Comparison of ENCODE assay signal across 8 cellular contexts in genomic region chr12:62934799-62935674, GRCh38. TPM values are rescaled to one million over a fixed set of nuclear protein-coding genes. Genes with fewer than 3 reads are reported as not detected.
A peak's percentile ranks its signal among the peaks of the same experiment; 100 is the strongest.
DNase-seq lines count a peak whose midpoint lies in the region; ATAC-seq and TF ChIP-seq lines count a peak whose summit lies in the region.

A gene with protein sequence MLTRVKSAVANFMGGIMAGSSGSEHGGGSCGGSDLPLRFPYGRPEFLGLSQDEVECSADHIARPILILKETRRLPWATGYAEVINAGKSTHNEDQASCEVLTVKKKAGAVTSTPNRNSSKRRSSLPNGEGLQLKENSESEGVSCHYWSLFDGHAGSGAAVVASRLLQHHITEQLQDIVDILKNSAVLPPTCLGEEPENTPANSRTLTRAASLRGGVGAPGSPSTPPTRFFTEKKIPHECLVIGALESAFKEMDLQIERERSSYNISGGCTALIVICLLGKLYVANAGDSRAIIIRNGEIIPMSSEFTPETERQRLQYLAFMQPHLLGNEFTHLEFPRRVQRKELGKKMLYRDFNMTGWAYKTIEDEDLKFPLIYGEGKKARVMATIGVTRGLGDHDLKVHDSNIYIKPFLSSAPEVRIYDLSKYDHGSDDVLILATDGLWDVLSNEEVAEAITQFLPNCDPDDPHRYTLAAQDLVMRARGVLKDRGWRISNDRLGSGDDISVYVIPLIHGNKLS (minus strand): TSS chr12:62935150. CDS start chr12:62934736, 414 bp downstream.

- H3K9me3 ChIP-seq in A673 (ENCODE audit: low read depth, low read length, poor library complexity, severe bottlenecking) = no peaks in the 10 kb centered on the region

- peaks cover 6% of the 10 kb centered on the region for H3K4me1 ChIP-seq in A673 (ENCODE audit: insufficient read depth, low read length, poor library complexity, severe bottlenecking)

- peak within 1 kb of the TSS; percentile 75 to 83 (median 77) for H3K4me3 Mint-ChIP-seq in T-cell
- peak within 1 kb of the TSS; percentile 94 for H3K4me3 Mint-ChIP-seq in dendritic cell treated with granulocyte-macrophage colony-stimulating factor and Interleukin-4, amounts not matched to agents 40 ng/mL and 50 ng/mL, for 4 days

- ATAC-seq in HG02798 (IDR thresholded peaks at IDR 0.05; ENCODE audit: poor library complexity, unreplicated experiment) = peak; percentile 77
- peak; percentile 63 to 74 (median 69) for ATAC-seq in T-cell (replicated peaks in 1 of 4)

- H3K27ac Mint-ChIP-seq in T-cell = no peak within 1 kb of the TSS
- peak within 1 kb of the TSS; percentile 83 for H3K27ac Mint-ChIP-seq in dendritic cell treated with granulocyte-macrophage colony-stimulating factor and Interleukin-4, amounts not matched to agents 40 ng/mL and 50 ng/mL, for 4 days

- H3K4me1 Mint-ChIP-seq in T-cell = peaks cover 6 to 15% (median 11%) of the 10 kb centered on the region in 3 donors
- peaks cover 28% of the 10 kb centered on the region for H3K4me1 Mint-ChIP-seq in dendritic cell treated with granulocyte-macrophage colony-stimulating factor and Interleukin-4, amounts not matched to agents 40 ng/mL and 50 ng/mL, for 4 days (ENCODE audit: low read depth)

- H3K36me3 Mint-ChIP-seq in T-cell = no peaks in the 10 kb centered on the region
- peaks cover 15% of the 10 kb centered on the region for H3K36me3 Mint-ChIP-seq in dendritic cell treated with granulocyte-macrophage colony-stimulating factor and Interleukin-4, amounts not matched to agents 40 ng/mL and 50 ng/mL, for 4 days (ENCODE audit: low read depth)

- BruUV-seq in A673 (replicated peaks; lab: Mats Ljungman, UMichigan) = no TSS peak

- H3K27me3 ChIP-seq in A673 (replicated peaks; ENCODE audit: insufficient read depth, low read depth, low read length, poor library complexity) = peaks cover 70% of the 10 kb centered on the region

- no peaks in the 10 kb centered on the region for H3K36me3 ChIP-seq in A673 (ENCODE audit: insufficient read depth, low read length, poor library complexity, severe bottlenecking)

- H3K9me3 Mint-ChIP-seq in T-cell = no peaks in the 10 kb centered on the region
- no peaks in the 10 kb centered on the region for H3K9me3 Mint-ChIP-seq in dendritic cell treated with granulocyte-macrophage colony-stimulating factor and Interleukin-4, amounts not matched to agents 40 ng/mL and 50 ng/mL, for 4 days

- intact Hi-C loops in A673 (cut with micrococcal nuclease; ENCODE audit: unreplicated experiment) = loop anchor here (2.0 kb wide), 1 partner anchor 36 kb away; no protein-coding TSS in a partner anchor
- intact Hi-C loops in dendritic cell treated with granulocyte-macrophage colony-stimulating factor and Interleukin-4, amounts not matched to agents 40 ng/mL and 50 ng/mL, for 4 days (cut with micrococcal nuclease) = loop anchor here (5.0 kb wide), 2 partner anchors 123 to 333 kb away; no protein-coding TSS in a partner anchor

- H3K27ac ChIP-seq in A673 (ENCODE audit: low read depth, low read length, poor library complexity, severe bottlenecking) = no peak within 1 kb of the TSS

- in situ Hi-C loops in GM13976 (cut with MboI; ENCODE audit: low sequenced_read_pairs, unreplicated experiment) = no loop called here

- TF ChIP-seq CTCF in A673 (conservative IDR thresholded peaks at IDR 0.05; ENCODE audit: low read depth, low read length) (0 out of 2 replicates have a peak, but pooled peaks have one; percentile 29), GM13976 (IDR thresholded peaks at IDR 0.05; ENCODE audit: borderline replicate concordance, control extremely low read depth, extremely low read depth, insufficient read depth, missing control alignments) (no peak)

- H3K4me3 ChIP-seq in A673 (ENCODE audit: low read depth, low read length, poor library complexity, severe bottlenecking) = peak within 1 kb of the TSS; percentile 56

- DNase-seq in A673 (ENCODE audit: low spot score) (peak; percentile 33), GM13976 (ENCODE audit: low spot score) (peak; percentile 81), NCI-H1092 treated with DMSO at 0.1 percent for 48 hours (lab: John Stamatoyannopoulos, UW) (peak; percentile 66), T-cell (peak in 16 of 34 experiments; percentile 0 to 35 (median 10)), left kidney (ENCODE audit: low read depth, low spot score) (peak; percentile 97)
- DNase-seq in stimulated activated CD4-positive, alpha-beta T cell treated with anti-CD3 and anti-CD28 coated beads, Interleukin-4, amount 100 ng/mL, for 1 hour = peak; percentile 20

- POLR2A ChIA-PET in A673 (lab: Charles Lee; ENCODE audit: low non-redundant PET) (no interaction called here), T-cell (lab: Charles Lee) (no interaction called here)

- H3K27me3 Mint-ChIP-seq in T-cell = peaks cover 23 to 36% of the 10 kb centered on the region in 2 donors
- peaks cover 15% of the 10 kb centered on the region for H3K27me3 Mint-ChIP-seq in dendritic cell treated with granulocyte-macrophage colony-stimulating factor and Interleukin-4, amounts not matched to agents 40 ng/mL and 50 ng/mL, for 4 days

- CTCF ChIA-PET in A673 (lab: Charles Lee) = interaction anchor here (1.0 kb wide), 1 partner anchor 117 kb away, joined by 3 read pairs; no protein-coding TSS in a partner anchor
- CTCF ChIA-PET in T-cell (lab: Charles Lee) = no interaction called here

RNA-seq across cellular contexts. Expression of the gene that starts here (rescaled TPM):
- total RNA-seq in A673 (2021) (0.04 and 0.35 TPM in 2 replicates), T-cell (under 1 TPM; 0.18 to 0.82 (median 0.42) TPM)

Comparison
In these comparisons a context has a peak if more than half of its experiments do, and no peak if none do; other contexts are left out.
1. Peak in DNase-seq and H3K4me3 ChIP-seq in A673; RNA of the gene not detected or under 1 TPM.
2. Peak in ATAC-seq in T-cell; RNA of the gene not detected or under 1 TPM.